In genomic region chr5:61450880-61451279, GRCh38 we compare ENCODE assay signal across 9 cellular contexts.
A peak's percentile ranks its signal among the peaks of the same experiment; 100 is the strongest.
DNase-seq lines count a peak whose midpoint lies in the region; ATAC-seq and TF ChIP-seq lines count a peak whose summit lies in the region.
"Had no signal": no experiment of that assay in that cellular context is flagged by ENCODE, and none has a peak within 500 bp of the region (broad histone marks: within the 10 kb centered on the region; RNA-seq: fewer than 3 reads in every experiment).

No MANE protein-coding gene starts in this region.

- peaks cover 12% of the 10 kb centered on the region for H3K4me1 Mint-ChIP-seq in CD4-positive, alpha-beta T cell (ENCODE audit: low read depth)

- no peaks in the 10 kb centered on the region for H3K36me3 ChIP-seq in esophagus (ENCODE audit: control insufficient read depth in 2 of 2, insufficient read depth in 2 of 2, low read length in 1 of 2)
- H3K36me3 ChIP-seq in sigmoid colon, result no peaks in the 10 kb centered on the region

- H3K27me3 Mint-ChIP-seq in CD4-positive, alpha-beta T cell, result no peaks in the 10 kb centered on the region
- H3K27me3 Mint-ChIP-seq: brain had no signal

- TF ChIP-seq CTCF in sigmoid colon (IDR thresholded peaks at IDR 0.05), result no peak
- TF ChIP-seq CTCF in CD4-positive, alpha-beta T cell (IDR thresholded peaks at IDR 0.05), result no peak

- H3K4me3 Mint-ChIP-seq in CD4-positive, alpha-beta T cell, result no peak overlapping the region

- ATAC-seq in GM18867 (IDR thresholded peaks at IDR 0.05; ENCODE audit: unreplicated experiment) (no peak), HG03565 (IDR thresholded peaks at IDR 0.05; ENCODE audit: unreplicated experiment) (no peak)
- no peak for ATAC-seq in CD4-positive, alpha-beta T cell (ENCODE audit: poor library complexity)

- H3K27ac Mint-ChIP-seq in CD4-positive, alpha-beta T cell, result no peak overlapping the region

- intact Hi-C loops in sigmoid colon (cut with DNase I), result no loop called here
- intact Hi-C loops in CD4-positive, alpha-beta T cell (cut with DNase I, micrococcal nuclease), result no loop called here

- H3K27me3 ChIP-seq in esophagus (ENCODE audit: control insufficient read depth in 1 of 2, insufficient read depth in 2 of 2, low read length in 2 of 2) (no peaks in the 10 kb centered on the region), sigmoid colon (no peaks in the 10 kb centered on the region)
- H3K27me3 ChIP-seq in CD4-positive, alpha-beta T cell (ENCODE audit: control insufficient read depth, insufficient read depth, low read length), result no peaks in the 10 kb centered on the region

- H3K9me3 ChIP-seq in esophagus (ENCODE audit: control insufficient read depth in 2 of 2, insufficient read depth in 1 of 2, low read depth in 1 of 2, low read length in 1 of 2) (no peaks in the 10 kb centered on the region), sigmoid colon (no peaks in the 10 kb centered on the region)
- peaks cover 19% of the 10 kb centered on the region for H3K9me3 ChIP-seq in CD4-positive, alpha-beta T cell (ENCODE audit: control insufficient read depth, low read length)

- TF ChIP-seq POLR2A in sigmoid colon (IDR thresholded peaks at IDR 0.05), result no peak

- H3K4me3 ChIP-seq in esophagus (ENCODE audit: low read depth in 1 of 2, low read length in 2 of 2) (no peak overlapping the region), sigmoid colon (no peak overlapping the region)

- DNase-seq in GM03348 (ENCODE audit: low spot score) (peak; percentile 32), NCI-H774 (lab: John Stamatoyannopoulos, UW) (peak; percentile 26), sigmoid colon (no peak)
- DNase-seq in stimulated activated CD4-positive, alpha-beta T cell treated with anti-CD3 and anti-CD28 coated beads, Interleukin-4, amount 100 ng/mL, for 1 hour, result no peak
- no peak for DNase-seq in CD4-positive, alpha-beta T cell

- H3K9me3 Mint-ChIP-seq in CD4-positive, alpha-beta T cell, result peaks cover 7% of the 10 kb centered on the region

- CTCF ChIA-PET in CD4-positive, alpha-beta T cell (lab: Charles Lee), result interaction anchor here (0.5 kb wide), 1 partner anchor 42 kb away, joined by 3 read pairs; no protein-coding TSS in a partner anchor

- peaks cover 30% of the 10 kb centered on the region for H3K36me3 Mint-ChIP-seq in CD4-positive, alpha-beta T cell (ENCODE audit: low read depth)

- H3K27ac ChIP-seq in esophagus (ENCODE audit: low read depth in 2 of 2, low read length in 1 of 2), result peak overlapping the region; percentile 31 to 67
- peak overlapping the region; percentile 4 to 75 (median 66) for H3K27ac ChIP-seq in sigmoid colon
- H3K27ac ChIP-seq in CD4-positive, alpha-beta T cell (ENCODE audit: low read depth, low read length), result no peak overlapping the region

- peaks cover 2 to 4% of the 10 kb centered on the region in 2 donors for H3K4me1 ChIP-seq in esophagus (ENCODE audit: control insufficient read depth in 2 of 2, insufficient read depth in 2 of 2, low read length in 1 of 2)
- H3K4me1 ChIP-seq in sigmoid colon, result peaks cover 0 to 54% (median 46%) of the 10 kb centered on the region in 4 donors

- POLR2A ChIA-PET in CD4-positive, alpha-beta T cell (lab: Charles Lee), result no interaction called here

- no peak for TF ChIP-seq EP300 in sigmoid colon (IDR thresholded peaks at IDR 0.05)

Comparison
In these comparisons a context has a peak if more than half of its experiments do, and no peak if none do; other contexts are left out.
1. DNase-seq: peak in GM03348 (single experiment) and NCI-H774 (single experiment); none in sigmoid colon (single experiment), stimulated activated CD4-positive, alpha-beta T cell treated with anti-CD3 and anti-CD28 coated beads, Interleukin-4, amount 100 ng/mL, for 1 hour (single experiment) and CD4-positive, alpha-beta T cell (0 of 10).